Comparison of ENCODE assay signal across 8 cellular contexts in the genomic region with DNA sequence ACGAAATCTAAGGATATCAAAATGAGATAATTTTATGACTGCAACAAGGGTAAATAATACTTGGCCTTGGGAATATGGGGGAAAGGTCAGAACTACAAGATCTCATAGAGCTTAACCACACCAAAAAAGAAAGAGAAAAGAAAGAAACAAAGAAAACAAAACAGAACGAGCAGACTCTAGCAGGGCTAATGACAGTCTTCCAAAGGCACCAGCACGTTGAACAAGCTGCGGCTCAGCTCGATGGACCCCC. TPM values are rescaled to one million over a fixed set of nuclear protein-coding genes. Genes with fewer than 3 reads are reported as not detected.
DNase-seq lines count a peak whose midpoint lies in the region; ATAC-seq and TF ChIP-seq lines count a peak whose summit lies in the region.

No MANE protein-coding gene starts in this region.

- H3K27me3 ChIP-seq in MG63: no peaks in the 10 kb centered on the region

- H3K27ac Mint-ChIP-seq in Calu3 (ENCODE audit: unreplicated experiment) (peak overlapping the region; percentile 79), natural killer cell (peak overlapping the region; percentile 90 to 91)
- peak overlapping the region; percentile 86 for H3K27ac Mint-ChIP-seq in dendritic cell treated with granulocyte-macrophage colony-stimulating factor and Interleukin-4, amounts not matched to agents 40 ng/mL and 50 ng/mL, for 4 days

- no TSS peak for BruUV-seq in Calu3 (replicated peaks; lab: Mats Ljungman, UMichigan)

- H3K36me3 Mint-ChIP-seq in Calu3 (ENCODE audit: insufficient read depth, unreplicated experiment) (peaks cover 31% of the 10 kb centered on the region), natural killer cell (no peaks in the 10 kb centered on the region)
- H3K36me3 Mint-ChIP-seq in dendritic cell treated with granulocyte-macrophage colony-stimulating factor and Interleukin-4, amounts not matched to agents 40 ng/mL and 50 ng/mL, for 4 days (ENCODE audit: low read depth): peaks cover 15% of the 10 kb centered on the region

- H3K9me3 Mint-ChIP-seq in Calu3 (ENCODE audit: low read depth, unreplicated experiment) (no peaks in the 10 kb centered on the region), natural killer cell (no peaks in the 10 kb centered on the region)
- no peaks in the 10 kb centered on the region for H3K9me3 Mint-ChIP-seq in dendritic cell treated with granulocyte-macrophage colony-stimulating factor and Interleukin-4, amounts not matched to agents 40 ng/mL and 50 ng/mL, for 4 days

- H3K36me3 ChIP-seq in MG63: no peaks in the 10 kb centered on the region

- H3K4me3 ChIP-seq in MG63: peak overlapping the region; percentile 63

- H3K9me3 ChIP-seq in MG63: no peaks in the 10 kb centered on the region

- no peak for ATAC-seq in natural killer cell
- no peak for ATAC-seq in GM21447 (IDR thresholded peaks at IDR 0.05; ENCODE audit: unreplicated experiment)
- no peak for ATAC-seq in HG03354 (IDR thresholded peaks at IDR 0.05; ENCODE audit: poor library complexity, severe bottlenecking, unreplicated experiment)
- ATAC-seq in GM21786 (IDR thresholded peaks at IDR 0.05; ENCODE audit: unreplicated experiment): no peak
- ATAC-seq in GM21360 (IDR thresholded peaks at IDR 0.05; ENCODE audit: unreplicated experiment): no peak

- H3K27me3 Mint-ChIP-seq in Calu3 (ENCODE audit: unreplicated experiment): no peaks in the 10 kb centered on the region
- H3K27me3 Mint-ChIP-seq in dendritic cell treated with granulocyte-macrophage colony-stimulating factor and Interleukin-4, amounts not matched to agents 40 ng/mL and 50 ng/mL, for 4 days: no peaks in the 10 kb centered on the region
- no peaks in the 10 kb centered on the region for H3K27me3 Mint-ChIP-seq in natural killer cell (ENCODE audit: low read depth in 2 of 2)

- intact Hi-C loops in Calu3 (cut with micrococcal nuclease; ENCODE audit: unreplicated experiment) (no loop called here), natural killer cell (cut with micrococcal nuclease) (loop anchor here (10.0 kb wide), 1 partner anchor 1215 kb away; the partner anchor contains the start of gene RFX3)
- intact Hi-C loops in dendritic cell treated with granulocyte-macrophage colony-stimulating factor and Interleukin-4, amounts not matched to agents 40 ng/mL and 50 ng/mL, for 4 days (cut with micrococcal nuclease): loop anchor here (2.0 to 5.0 kb wide), 3 partner anchors 53 to 78 kb away; partner anchors contain the start of genes CDC37L1, PLPP6 and RCL1

- CTCF ChIA-PET in Calu3 (lab: Charles Lee): interaction anchor here (0.7 to 1.3 kb wide), 2 partner anchors 20 to 553 kb away, joined by 3 read pairs; no protein-coding TSS in a partner anchor

- no peak for TF ChIP-seq CTCF in Calu3 (IDR thresholded peaks at IDR 0.05; ENCODE audit: unreplicated experiment)
- TF ChIP-seq CTCF in natural killer cell (IDR thresholded peaks at IDR 0.05): no peak

- DNase-seq in Calu3 (no peak), MG63 (no peak), natural killer cell (no peak)

- peaks cover 9% of the 10 kb centered on the region for H3K4me1 Mint-ChIP-seq in Calu3 (ENCODE audit: low read depth, unreplicated experiment)
- H3K4me1 Mint-ChIP-seq in dendritic cell treated with granulocyte-macrophage colony-stimulating factor and Interleukin-4, amounts not matched to agents 40 ng/mL and 50 ng/mL, for 4 days (ENCODE audit: low read depth): peaks cover 25% of the 10 kb centered on the region
- H3K4me1 Mint-ChIP-seq in natural killer cell: peaks cover 30 to 33% of the 10 kb centered on the region in 2 donors

- H3K4me3 Mint-ChIP-seq in Calu3 (ENCODE audit: low read depth, unreplicated experiment): peak overlapping the region; percentile 80
- H3K4me3 Mint-ChIP-seq in dendritic cell treated with granulocyte-macrophage colony-stimulating factor and Interleukin-4, amounts not matched to agents 40 ng/mL and 50 ng/mL, for 4 days: peak overlapping the region; percentile 87
- peak overlapping the region; percentile 93 for H3K4me3 Mint-ChIP-seq in natural killer cell

RNA-seq across cellular contexts. Expression of gene AK3, which starts 0.7 kb away (rescaled TPM):
- 21.5 and 24.0 TPM in 2 replicates for total RNA-seq in Calu3 (2022)
- total RNA-seq in MG63 (2014; rRNA removed; shearing (Covaris generic); ENCODE audit: low replicate concordance): 13.9 and 16.6 TPM in 2 replicates
- total RNA-seq in natural killer cell: 10 to 100 TPM; 18.6 to 23.1 (median 21.0) TPM

RNA-seq across cellular contexts. Expression of gene RCL1, which starts 52.4 kb away (rescaled TPM):
- total RNA-seq in Calu3 (2022) (20.7 and 21.3 TPM in 2 replicates), natural killer cell (10 to 100 TPM; 18.1 to 26.3 (median 23.0) TPM)
- 6.8 and 9.0 TPM in 2 replicates for total RNA-seq in MG63 (2014; rRNA removed; shearing (Covaris generic); ENCODE audit: low replicate concordance)
